ENCODE assay signal across 19 cellular contexts in genomic region chr15:100591835-100592234, GRCh38. TPM values are rescaled to one million over a fixed set of nuclear protein-coding genes. Genes with fewer than 3 reads are reported as not detected.
DNase-seq lines count a peak whose midpoint lies in the region; ATAC-seq lines count a peak whose summit lies in the region.
"Had no signal": no experiment of that assay in that cellular context is flagged by ENCODE, and none has a peak within 500 bp of the region (broad histone marks: within the 10 kb centered on the region; RNA-seq: fewer than 3 reads in every experiment).

No MANE protein-coding gene starts in this region.

- H3K27me3 Mint-ChIP-seq in activated CD4-positive, alpha-beta memory T cell treated with anti-CD3 and anti-CD28 coated beads for 36 hours: no peaks in the 10 kb centered on the region
- H3K27me3 Mint-ChIP-seq in activated CD4-positive, alpha-beta memory T cell treated with anti-CD3 and anti-CD28 coated beads, Interleukin-2, amount 10 ng/mL, durations not matched to agents 7 days and 5 days: no peaks in the 10 kb centered on the region
- no peaks in the 10 kb centered on the region for H3K27me3 Mint-ChIP-seq in CD4-positive, alpha-beta memory T cell
- H3K27me3 Mint-ChIP-seq in activated T-helper 1 cell treated with anti-CD3 and anti-CD28 coated beads, Interleukin-12 subunit alpha, Interleukin-12 subunit beta, Interleukin-2, Interleukin-4 antibody, amounts not matched to agents 30 ng/mL and 10 ng/mL and 1 ng/mL, durations not matched to agents 14 hours and 24 hours and 36 hours (ENCODE audit: insufficient read depth): peaks cover 1% of the 10 kb centered on the region
- H3K27me3 Mint-ChIP-seq in naive thymus-derived CD8-positive, alpha-beta T cell: no peaks in the 10 kb centered on the region

- peak overlapping the region; percentile 88 for H3K27ac Mint-ChIP-seq in activated CD4-positive, alpha-beta memory T cell treated with anti-CD3 and anti-CD28 coated beads for 36 hours
- no peak overlapping the region for H3K27ac Mint-ChIP-seq in activated CD4-positive, alpha-beta memory T cell treated with anti-CD3 and anti-CD28 coated beads, Interleukin-2, amount 10 ng/mL, durations not matched to agents 7 days and 5 days
- H3K27ac Mint-ChIP-seq in CD4-positive, alpha-beta memory T cell: peak overlapping the region in 5 of 7 donors; percentile 3 to 72 (median 44)
- peak overlapping the region; percentile 85 for H3K27ac Mint-ChIP-seq in activated T-helper 1 cell treated with anti-CD3 and anti-CD28 coated beads, Interleukin-12 subunit alpha, Interleukin-12 subunit beta, Interleukin-2, Interleukin-4 antibody, amounts not matched to agents 30 ng/mL and 10 ng/mL and 1 ng/mL, durations not matched to agents 14 hours and 24 hours and 36 hours
- H3K27ac Mint-ChIP-seq in naive thymus-derived CD8-positive, alpha-beta T cell: peak overlapping the region in 9 of 10 donors; percentile 8 to 91 (median 72)

- CTCF ChIA-PET in activated CD4-positive, alpha-beta memory T cell treated with anti-CD3 and anti-CD28 coated beads for 36 hours (lab: Charles Lee): no interaction called here
- CTCF ChIA-PET in activated CD4-positive, alpha-beta memory T cell treated with anti-CD3 and anti-CD28 coated beads, Interleukin-2, amount 10 ng/mL, durations not matched to agents 7 days and 5 days (lab: Charles Lee): no interaction called here
- CTCF ChIA-PET in CD4-positive, alpha-beta memory T cell (lab: Charles Lee; ENCODE audit: partially characterized antibody): interaction anchor here (1.5 kb wide), 1 partner anchor 19 kb away, joined by 5 read pairs; no protein-coding TSS in a partner anchor

- no peaks in the 10 kb centered on the region for H3K36me3 ChIP-seq in CD4-positive, alpha-beta memory T cell (ENCODE audit: insufficient read depth, low read length)

- H3K4me3 ChIP-seq in CD4-positive, alpha-beta memory T cell (ENCODE audit: low read length in 2 of 2): no peak overlapping the region
- H3K4me3 ChIP-seq: BLaER1 had no signal

- no peak for ATAC-seq in naive thymus-derived CD8-positive, alpha-beta T cell
- no peak for ATAC-seq in GM18858 (IDR thresholded peaks at IDR 0.05; ENCODE audit: unreplicated experiment)
- no peak for ATAC-seq in GM21423 (IDR thresholded peaks at IDR 0.05; ENCODE audit: unreplicated experiment)
- ATAC-seq in HG03095 (IDR thresholded peaks at IDR 0.05; ENCODE audit: unreplicated experiment): no peak
- ATAC-seq: HepG2 had no signal

- intact Hi-C loops in activated CD4-positive, alpha-beta memory T cell treated with anti-CD3 and anti-CD28 coated beads for 36 hours (cut with micrococcal nuclease): no loop called here
- intact Hi-C loops in CD4-positive, alpha-beta memory T cell (cut with micrococcal nuclease): no loop called here
- intact Hi-C loops in activated T-helper 1 cell treated with anti-CD3 and anti-CD28 coated beads, Interleukin-12 subunit alpha, Interleukin-12 subunit beta, Interleukin-2, Interleukin-4 antibody, amounts not matched to agents 30 ng/mL and 10 ng/mL and 1 ng/mL, durations not matched to agents 14 hours and 24 hours and 36 hours (cut with micrococcal nuclease): no loop called here

- H3K9me3 ChIP-seq in CD4-positive, alpha-beta memory T cell (ENCODE audit: control insufficient read depth in 1 of 2, low read length in 2 of 2): peaks cover 0 to 9% of the 10 kb centered on the region in 2 donors

- H3K4me1 Mint-ChIP-seq in activated CD4-positive, alpha-beta memory T cell treated with anti-CD3 and anti-CD28 coated beads for 36 hours (ENCODE audit: low read depth): peaks cover 62% of the 10 kb centered on the region
- peaks cover 45% of the 10 kb centered on the region for H3K4me1 Mint-ChIP-seq in activated CD4-positive, alpha-beta memory T cell treated with anti-CD3 and anti-CD28 coated beads, Interleukin-2, amount 10 ng/mL, durations not matched to agents 7 days and 5 days
- H3K4me1 Mint-ChIP-seq in CD4-positive, alpha-beta memory T cell: peaks cover 42 to 80% (median 63%) of the 10 kb centered on the region in 4 donors
- H3K4me1 Mint-ChIP-seq in activated T-helper 1 cell treated with anti-CD3 and anti-CD28 coated beads, Interleukin-12 subunit alpha, Interleukin-12 subunit beta, Interleukin-2, Interleukin-4 antibody, amounts not matched to agents 30 ng/mL and 10 ng/mL and 1 ng/mL, durations not matched to agents 14 hours and 24 hours and 36 hours (ENCODE audit: low read depth): peaks cover 54% of the 10 kb centered on the region
- H3K4me1 Mint-ChIP-seq in naive thymus-derived CD8-positive, alpha-beta T cell: peaks cover 22 to 72% (median 52%) of the 10 kb centered on the region in 4 donors

- no peaks in the 10 kb centered on the region for H3K27me3 ChIP-seq in CD4-positive, alpha-beta memory T cell (ENCODE audit: insufficient read depth, low read length)
- H3K27me3 ChIP-seq: BLaER1 had no signal

- H3K4me1 ChIP-seq in CD4-positive, alpha-beta memory T cell (ENCODE audit: insufficient read depth, low read length): peaks cover 52% of the 10 kb centered on the region

- H3K27ac ChIP-seq in CD4-positive, alpha-beta memory T cell (ENCODE audit: low read depth, low read length): no peak overlapping the region
- H3K27ac ChIP-seq: BLaER1 had no signal

- no peak for DNase-seq in activated CD4-positive, alpha-beta memory T cell treated with anti-CD3 and anti-CD28 coated beads for 36 hours
- no peak for DNase-seq in activated CD4-positive, alpha-beta memory T cell treated with anti-CD3 and anti-CD28 coated beads, Interleukin-2, amount 10 ng/mL, durations not matched to agents 7 days and 5 days
- DNase-seq in CD4-positive, alpha-beta memory T cell: no peak
- no peak for DNase-seq in activated T-helper 1 cell treated with anti-CD3 and anti-CD28 coated beads, Interleukin-12 subunit alpha, Interleukin-12 subunit beta, Interleukin-2, Interleukin-4 antibody, amounts not matched to agents 30 ng/mL and 10 ng/mL and 1 ng/mL, durations not matched to agents 14 hours and 24 hours and 36 hours (ENCODE audit: low spot score)
- DNase-seq in naive thymus-derived CD8-positive, alpha-beta T cell: no peak
- DNase-seq: DMS79; KBM-7; NCI-H1105 treated with DMSO at 0.1 percent for 48 hours; NCI-H1694 treated with DMSO at 0.1 percent for 48 hours; NCI-H510A; NCI-H748 treated with DMSO at 0.1 percent for 48 hours; NK-92 treated with Interleukin-12 subunit alpha and Interleukin-12 subunit beta, amount 100 ng/mL, for 24 hours; OCI-M1; Right ventricle myocardium superior had no signal

- H3K4me3 Mint-ChIP-seq in activated CD4-positive, alpha-beta memory T cell treated with anti-CD3 and anti-CD28 coated beads for 36 hours: peak overlapping the region; percentile 9
- no peak overlapping the region for H3K4me3 Mint-ChIP-seq in activated CD4-positive, alpha-beta memory T cell treated with anti-CD3 and anti-CD28 coated beads, Interleukin-2, amount 10 ng/mL, durations not matched to agents 7 days and 5 days
- peak overlapping the region in 3 of 8 donors; percentile 29 to 63 (median 38) for H3K4me3 Mint-ChIP-seq in CD4-positive, alpha-beta memory T cell
- peak overlapping the region; percentile 49 for H3K4me3 Mint-ChIP-seq in activated T-helper 1 cell treated with anti-CD3 and anti-CD28 coated beads, Interleukin-12 subunit alpha, Interleukin-12 subunit beta, Interleukin-2, Interleukin-4 antibody, amounts not matched to agents 30 ng/mL and 10 ng/mL and 1 ng/mL, durations not matched to agents 14 hours and 24 hours and 36 hours
- peak overlapping the region in 5 of 10 donors; percentile 3 to 49 (median 34) for H3K4me3 Mint-ChIP-seq in naive thymus-derived CD8-positive, alpha-beta T cell

- H3K9me3 Mint-ChIP-seq in activated CD4-positive, alpha-beta memory T cell treated with anti-CD3 and anti-CD28 coated beads for 36 hours: peaks cover 31% of the 10 kb centered on the region
- H3K9me3 Mint-ChIP-seq in activated CD4-positive, alpha-beta memory T cell treated with anti-CD3 and anti-CD28 coated beads, Interleukin-2, amount 10 ng/mL, durations not matched to agents 7 days and 5 days: peaks cover 32% of the 10 kb centered on the region
- H3K9me3 Mint-ChIP-seq in CD4-positive, alpha-beta memory T cell: peaks cover 0 to 20% (median 10%) of the 10 kb centered on the region in 8 donors
- H3K9me3 Mint-ChIP-seq in activated T-helper 1 cell treated with anti-CD3 and anti-CD28 coated beads, Interleukin-12 subunit alpha, Interleukin-12 subunit beta, Interleukin-2, Interleukin-4 antibody, amounts not matched to agents 30 ng/mL and 10 ng/mL and 1 ng/mL, durations not matched to agents 14 hours and 24 hours and 36 hours: peaks cover 39% of the 10 kb centered on the region
- H3K9me3 Mint-ChIP-seq in naive thymus-derived CD8-positive, alpha-beta T cell: peaks cover 0 to 24% (median 1%) of the 10 kb centered on the region in 9 donors

- peaks cover 49% of the 10 kb centered on the region for H3K36me3 Mint-ChIP-seq in activated CD4-positive, alpha-beta memory T cell treated with anti-CD3 and anti-CD28 coated beads for 36 hours
- peaks cover 75% of the 10 kb centered on the region for H3K36me3 Mint-ChIP-seq in activated CD4-positive, alpha-beta memory T cell treated with anti-CD3 and anti-CD28 coated beads, Interleukin-2, amount 10 ng/mL, durations not matched to agents 7 days and 5 days (ENCODE audit: low read depth)
- H3K36me3 Mint-ChIP-seq in CD4-positive, alpha-beta memory T cell: peaks cover 22 to 36% of the 10 kb centered on the region in 2 donors
- peaks cover 50% of the 10 kb centered on the region for H3K36me3 Mint-ChIP-seq in activated T-helper 1 cell treated with anti-CD3 and anti-CD28 coated beads, Interleukin-12 subunit alpha, Interleukin-12 subunit beta, Interleukin-2, Interleukin-4 antibody, amounts not matched to agents 30 ng/mL and 10 ng/mL and 1 ng/mL, durations not matched to agents 14 hours and 24 hours and 36 hours (ENCODE audit: low read depth)
- peaks cover 10 to 32% (median 20%) of the 10 kb centered on the region in 3 donors for H3K36me3 Mint-ChIP-seq in naive thymus-derived CD8-positive, alpha-beta T cell

- POLR2A ChIA-PET in activated CD4-positive, alpha-beta memory T cell treated with anti-CD3 and anti-CD28 coated beads for 36 hours (lab: Charles Lee): no interaction called here
- POLR2A ChIA-PET in activated CD4-positive, alpha-beta memory T cell treated with anti-CD3 and anti-CD28 coated beads, Interleukin-2, amount 10 ng/mL, durations not matched to agents 7 days and 5 days (lab: Charles Lee): interaction anchor here (1.0 kb wide), 1 partner anchor 19 kb away, joined by 3 read pairs; no protein-coding TSS in a partner anchor
- POLR2A ChIA-PET in CD4-positive, alpha-beta memory T cell (lab: Charles Lee; ENCODE audit: partially characterized antibody): no interaction called here
- POLR2A ChIA-PET in naive thymus-derived CD8-positive, alpha-beta T cell (lab: Charles Lee): interaction anchor here (1.0 kb wide), 1 partner anchor 11 kb away, joined by 3 read pairs; the partner anchor contains the start of genes ASB7 and LINS1

RNA-seq across cellular contexts. Expression of gene LINS1, which starts 10.1 kb away (rescaled TPM):
- total RNA-seq in activated CD4-positive, alpha-beta memory T cell treated with anti-CD3 and anti-CD28 coated beads for 36 hours: 10 to 100 TPM; 31.6 to 37.0 TPM
- total RNA-seq in activated CD4-positive, alpha-beta memory T cell treated with anti-CD3 and anti-CD28 coated beads, Interleukin-2, amount 10 ng/mL, durations not matched to agents 7 days and 5 days: 10 to 100 TPM; 46.1 to 49.6 TPM
- total RNA-seq in CD4-positive, alpha-beta memory T cell: 10 to 100 TPM; 76.4 to 84.0 TPM
- polyA plus RNA-seq in CD4-positive, alpha-beta memory T cell: 10 to 100 TPM; 65.8 to 81.3 TPM
- total RNA-seq in activated T-helper 1 cell treated with anti-CD3 and anti-CD28 coated beads, Interleukin-12 subunit alpha, Interleukin-12 subunit beta, Interleukin-2, Interleukin-4 antibody, amounts not matched to agents 30 ng/mL and 10 ng/mL and 1 ng/mL, durations not matched to agents 14 hours and 24 hours and 36 hours: 64.1 and 70.5 TPM in 2 replicates
- total RNA-seq in naive thymus-derived CD8-positive, alpha-beta T cell: 10 to 100 TPM; 46.2 to 47.1 TPM
- polyA plus RNA-seq in naive thymus-derived CD8-positive, alpha-beta T cell: 10 to 100 TPM; 41.2 to 71.4 (median 65.7) TPM

RNA-seq across cellular contexts. Expression of gene ASB7, which starts 10.6 kb away (rescaled TPM):
- 10 to 100 TPM; 19.6 to 21.3 TPM for total RNA-seq in activated CD4-positive, alpha-beta memory T cell treated with anti-CD3 and anti-CD28 coated beads for 36 hours
- 10 to 100 TPM; 23.1 to 23.3 TPM for total RNA-seq in activated CD4-positive, alpha-beta memory T cell treated with anti-CD3 and anti-CD28 coated beads, Interleukin-2, amount 10 ng/mL, durations not matched to agents 7 days and 5 days
- 10 to 100 TPM; 19.5 to 20.0 TPM for total RNA-seq in CD4-positive, alpha-beta memory T cell
- 10 to 100 TPM; 14.3 to 15.9 TPM for polyA plus RNA-seq in CD4-positive, alpha-beta memory T cell
- total RNA-seq in activated T-helper 1 cell treated with anti-CD3 and anti-CD28 coated beads, Interleukin-12 subunit alpha, Interleukin-12 subunit beta, Interleukin-2, Interleukin-4 antibody, amounts not matched to agents 30 ng/mL and 10 ng/mL and 1 ng/mL, durations not matched to agents 14 hours and 24 hours and 36 hours: 18.3 and 18.7 TPM in 2 replicates
- total RNA-seq in naive thymus-derived CD8-positive, alpha-beta T cell: 10 to 100 TPM; 20.5 to 20.9 TPM
- 10 to 100 TPM; 12.2 to 13.9 (median 12.7) TPM for polyA plus RNA-seq in naive thymus-derived CD8-positive, alpha-beta T cell

Comparison
In these comparisons a context has a peak if more than half of its experiments do, and no peak if none do; other contexts are left out.
1. POLR2A ChIA-PET loops: an anchor here in activated CD4-positive, alpha-beta memory T cell treated with anti-CD3 and anti-CD28 coated beads, Interleukin-2, amount 10 ng/mL, durations not matched to agents 7 days and 5 days (1.0 kb wide) and naive thymus-derived CD8-positive, alpha-beta T cell (1.0 kb wide); none called in activated CD4-positive, alpha-beta memory T cell treated with anti-CD3 and anti-CD28 coated beads for 36 hours and CD4-positive, alpha-beta memory T cell.